In genomic region chr13:98246538-98247172, GRCh38 we compare ENCODE assay signal across 1 cellular context.
TF ChIP-seq lines count a peak whose summit lies in the region.

No MANE protein-coding gene starts in this region.

TF ChIP-seq in GM23338, 12 proteins besides CTCF, POLR2A, EP300 and RAD21 (continued from another document):
- TF ChIP-seq ETS1 (IDR thresholded peaks at IDR 0.05) (no peak), ZNF331 (CRISPR knock-in tag; IDR thresholded peaks at IDR 0.05; ENCODE audit: low read depth) (no peak), REST (IDR thresholded peaks at IDR 0.05; ENCODE audit: unreplicated experiment) (no peak), POLR2AphosphoS5 (IDR thresholded peaks at IDR 0.05; ENCODE audit: low read depth) (no peak), EZH2phosphoT487 (IDR thresholded peaks at IDR 0.05; ENCODE audit: unreplicated experiment) (no peak), STAT1 (IDR thresholded peaks at IDR 0.05; ENCODE audit: unreplicated experiment) (no peak)
TF ChIP-seq in GM23338: peak in this region for 0.
